ENCODE assay signal across 12 cellular contexts in genomic region chr14:22095845-22096510, GRCh38.
A peak's percentile ranks its signal among the peaks of the same experiment; 100 is the strongest.
DNase-seq lines count a peak whose midpoint lies in the region; ATAC-seq and TF ChIP-seq lines count a peak whose summit lies in the region.
"Had no signal": no experiment of that assay in that cellular context is flagged by ENCODE, and none has a peak within 500 bp of the region (broad histone marks: within the 10 kb centered on the region; RNA-seq: fewer than 3 reads in every experiment).

No MANE protein-coding gene starts in this region.

- no peaks in the 10 kb centered on the region for H3K27me3 ChIP-seq in gastroesophageal sphincter
- H3K27me3 ChIP-seq: SJSA1 had no signal

- CTCF ChIA-PET in activated CD4-positive, alpha-beta T cell treated with anti-CD3 and anti-CD28 coated beads, Interleukin-2, amount 10 ng/mL, durations not matched to agents 7 days and 5 days (lab: Charles Lee), result no interaction called here

- H3K4me3 Mint-ChIP-seq in activated CD4-positive, alpha-beta T cell treated with anti-CD3 and anti-CD28 coated beads, Interleukin-2, amount 10 ng/mL, durations not matched to agents 7 days and 5 days, result peak overlapping the region; percentile 77
- H3K4me3 Mint-ChIP-seq in stimulated activated naive CD8-positive, alpha-beta T cell treated with anti-CD3 and anti-CD28 coated beads, Interleukin-15, amount 100 ng/mL, for 72 hours, result peak overlapping the region; percentile 73 to 78
- H3K4me3 Mint-ChIP-seq: brain, naive B cell had no signal

- peaks cover 0 to 12% (median 0%) of the 10 kb centered on the region in 3 donors for H3K4me1 ChIP-seq in gastroesophageal sphincter
- H3K4me1 ChIP-seq: SJSA1 had no signal

- POLR2A ChIA-PET in activated CD4-positive, alpha-beta T cell treated with anti-CD3 and anti-CD28 coated beads, Interleukin-2, amount 10 ng/mL, durations not matched to agents 7 days and 5 days (lab: Charles Lee), result interaction anchor here (0.6 to 0.8 kb wide), 2 partner anchors 395 to 470 kb away, joined by 3 read pairs; no protein-coding TSS in a partner anchor

- no peaks in the 10 kb centered on the region for H3K27me3 Mint-ChIP-seq in activated CD4-positive, alpha-beta T cell treated with anti-CD3 and anti-CD28 coated beads, Interleukin-2, amount 10 ng/mL, durations not matched to agents 7 days and 5 days
- H3K27me3 Mint-ChIP-seq in stimulated activated naive CD8-positive, alpha-beta T cell treated with anti-CD3 and anti-CD28 coated beads, Interleukin-15, amount 100 ng/mL, for 72 hours, result no peaks in the 10 kb centered on the region
- H3K27me3 Mint-ChIP-seq: brain had no signal

- no peak for TF ChIP-seq CTCF in gastroesophageal sphincter (IDR thresholded peaks at IDR 0.05)

- DNase-seq in activated CD4-positive, alpha-beta T cell treated with anti-CD3 and anti-CD28 coated beads for 48 hours, result peak; percentile 23
- no peak for DNase-seq in activated CD4-positive, alpha-beta T cell treated with anti-CD3 and anti-CD28 coated beads, Interleukin-2, amount 50 U/mL, for 48 hours
- DNase-seq in activated CD4-positive, alpha-beta T cell treated with anti-CD3 and anti-CD28 coated beads, Interleukin-2, amount 10 ng/mL, durations not matched to agents 7 days and 5 days, result peak; percentile 50
- no peak for DNase-seq in stimulated activated naive CD8-positive, alpha-beta T cell treated with anti-CD3 and anti-CD28 coated beads, Interleukin-15, amount 100 ng/mL, for 72 hours
- DNase-seq in SW 1271 (lab: John Stamatoyannopoulos, UW) (no peak), NCI-H82 (lab: John Stamatoyannopoulos, UW) (no peak)
- DNase-seq: naive B cell, NCI-H526 treated with DMSO at 0.1 percent for 48 hours had no signal

- H3K36me3 ChIP-seq in gastroesophageal sphincter, result no peaks in the 10 kb centered on the region
- H3K36me3 ChIP-seq: SJSA1 had no signal

- no peak for TF ChIP-seq POLR2A in gastroesophageal sphincter (IDR thresholded peaks at IDR 0.05)

- peak; percentile 72 for ATAC-seq in gastroesophageal sphincter
- no peak for ATAC-seq in stimulated activated naive CD8-positive, alpha-beta T cell treated with anti-CD3 and anti-CD28 coated beads, Interleukin-15, amount 100 ng/mL, for 72 hours
- no peak for ATAC-seq in GM21360 (IDR thresholded peaks at IDR 0.05; ENCODE audit: unreplicated experiment)

- WGBS in gastroesophageal sphincter (ENCODE audit: low coverage in 1 of 2), 2 donors, result 27 to 62% methylated on average over 3 to 4 of the region's 4 CpGs

- peak overlapping the region; percentile 95 for H3K27ac Mint-ChIP-seq in activated CD4-positive, alpha-beta T cell treated with anti-CD3 and anti-CD28 coated beads, Interleukin-2, amount 10 ng/mL, durations not matched to agents 7 days and 5 days
- peak overlapping the region; percentile 85 to 90 for H3K27ac Mint-ChIP-seq in stimulated activated naive CD8-positive, alpha-beta T cell treated with anti-CD3 and anti-CD28 coated beads, Interleukin-15, amount 100 ng/mL, for 72 hours
- H3K27ac Mint-ChIP-seq: naive B cell had no signal

- peaks cover 64% of the 10 kb centered on the region for H3K4me1 Mint-ChIP-seq in activated CD4-positive, alpha-beta T cell treated with anti-CD3 and anti-CD28 coated beads, Interleukin-2, amount 10 ng/mL, durations not matched to agents 7 days and 5 days
- H3K4me1 Mint-ChIP-seq in stimulated activated naive CD8-positive, alpha-beta T cell treated with anti-CD3 and anti-CD28 coated beads, Interleukin-15, amount 100 ng/mL, for 72 hours, result peaks cover 42% of the 10 kb centered on the region
- H3K4me1 Mint-ChIP-seq: brain had no signal

- no peak for TF ChIP-seq EP300 in gastroesophageal sphincter (IDR thresholded peaks at IDR 0.05)

- no peak overlapping the region for H3K4me3 ChIP-seq in gastroesophageal sphincter
- H3K4me3 ChIP-seq: SJSA1 had no signal

- peak overlapping the region; percentile 59 to 81 (median 75) for H3K27ac ChIP-seq in gastroesophageal sphincter
- H3K27ac ChIP-seq: SJSA1 had no signal

- no peaks in the 10 kb centered on the region for H3K9me3 ChIP-seq in gastroesophageal sphincter
- H3K9me3 ChIP-seq: SJSA1 had no signal

- no peaks in the 10 kb centered on the region for H3K36me3 Mint-ChIP-seq in activated CD4-positive, alpha-beta T cell treated with anti-CD3 and anti-CD28 coated beads, Interleukin-2, amount 10 ng/mL, durations not matched to agents 7 days and 5 days (ENCODE audit: low read depth)
- H3K36me3 Mint-ChIP-seq: brain, naive B cell had no signal

- H3K9me3 Mint-ChIP-seq in activated CD4-positive, alpha-beta T cell treated with anti-CD3 and anti-CD28 coated beads, Interleukin-2, amount 10 ng/mL, durations not matched to agents 7 days and 5 days, result no peaks in the 10 kb centered on the region
- H3K9me3 Mint-ChIP-seq in stimulated activated naive CD8-positive, alpha-beta T cell treated with anti-CD3 and anti-CD28 coated beads, Interleukin-15, amount 100 ng/mL, for 72 hours, result no peaks in the 10 kb centered on the region
- H3K9me3 Mint-ChIP-seq: brain, naive B cell had no signal

Comparison
In these comparisons a context has a peak if more than half of its experiments do, and no peak if none do; other contexts are left out.
1. DNase-seq: peak in activated CD4-positive, alpha-beta T cell treated with anti-CD3 and anti-CD28 coated beads for 48 hours (single experiment) and activated CD4-positive, alpha-beta T cell treated with anti-CD3 and anti-CD28 coated beads, Interleukin-2, amount 10 ng/mL, durations not matched to agents 7 days and 5 days (single experiment); none in activated CD4-positive, alpha-beta T cell treated with anti-CD3 and anti-CD28 coated beads, Interleukin-2, amount 50 U/mL, for 48 hours (0 of 2), stimulated activated naive CD8-positive, alpha-beta T cell treated with anti-CD3 and anti-CD28 coated beads, Interleukin-15, amount 100 ng/mL, for 72 hours (0 of 2), SW 1271 (0 of 2) and NCI-H82 (single experiment).